Comparison of ENCODE assay signal across 18 cellular contexts in the genomic region with DNA sequence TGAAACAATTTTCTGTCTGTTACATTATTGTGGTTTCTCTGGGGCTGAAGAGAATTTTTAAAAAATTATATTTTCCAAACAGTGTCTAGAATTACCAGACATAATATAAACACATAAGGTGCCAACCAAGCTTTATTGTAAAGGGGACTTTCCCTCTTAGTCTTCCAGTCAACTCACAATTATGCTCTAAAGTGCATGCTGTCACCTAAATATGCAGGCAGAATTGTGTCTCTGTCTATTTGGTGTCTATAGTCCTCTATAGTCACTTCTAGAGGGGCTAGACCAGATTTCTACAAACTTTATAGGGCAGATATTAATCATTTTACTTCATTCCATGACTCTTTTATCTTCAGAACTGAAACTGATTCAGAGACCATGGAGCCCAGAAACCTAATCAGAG. TPM values are rescaled to one million over a fixed set of nuclear protein-coding genes. Genes with fewer than 3 reads are reported as not detected.
A peak's percentile ranks its signal among the peaks of the same experiment; 100 is the strongest.
DNase-seq lines count a peak whose midpoint lies in the region; ATAC-seq and TF ChIP-seq lines count a peak whose summit lies in the region.
"Had no signal": no experiment of that assay in that cellular context is flagged by ENCODE, and none has a peak within 500 bp of the region (broad histone marks: within the 10 kb centered on the region; RNA-seq: fewer than 3 reads in every experiment).

No MANE protein-coding gene starts in this region.

- no peak overlapping the region for H3K27ac ChIP-seq in colonic mucosa

- H3K4me3 Mint-ChIP-seq in activated CD4-positive, alpha-beta T cell treated with anti-CD3 and anti-CD28 coated beads for 36 hours = no peak overlapping the region
- no peak overlapping the region for H3K4me3 Mint-ChIP-seq in T-helper 17 cell
- no peak overlapping the region for H3K4me3 Mint-ChIP-seq in stimulated activated effector memory CD8-positive, alpha-beta T cell treated with anti-CD3 and anti-CD28 coated beads, Interleukin-12 subunit alpha, Interleukin-12 subunit beta, amount 100 ng/mL, for 72 hours
- H3K4me3 Mint-ChIP-seq: CD4-positive, alpha-beta T cell; HFFc6 had no signal

- intact Hi-C loops in activated CD4-positive, alpha-beta T cell treated with anti-CD3 and anti-CD28 coated beads for 36 hours (cut with DNase I, micrococcal nuclease) = no loop called here
- intact Hi-C loops in colonic mucosa (cut with DNase I) = no loop called here

- no peak for DNase-seq in activated CD4-positive, alpha-beta T cell treated with anti-CD3 and anti-CD28 coated beads for 36 hours
- no peak for DNase-seq in activated CD4-positive, alpha-beta T cell treated with anti-CD3 and anti-CD28 coated beads for 48 hours
- DNase-seq in T-helper 17 cell = no peak
- peak; percentile 14 for DNase-seq in fibroblast of gingiva (ENCODE audit: low read depth)
- no peak for DNase-seq in stimulated activated effector memory CD8-positive, alpha-beta T cell treated with anti-CD3 and anti-CD28 coated beads, Interleukin-12 subunit alpha, Interleukin-12 subunit beta, amount 100 ng/mL, for 72 hours (ENCODE audit: low spot score in 2 of 2)
- DNase-seq in activated T-cell treated with anti-CD3 and anti-CD28 coated beads, Interleukin-2, amount 50 U/mL, for 1 hour = no peak
- DNase-seq in KG1 (lab: John Stamatoyannopoulos, UW) = no peak
- DNase-seq in colonic mucosa = no peak
- DNase-seq: Caco-2; CD4-positive, alpha-beta T cell; H7; HFFc6; NCI-H1105 treated with DMSO at 0.1 percent for 48 hours; NCI-H1694; NCI-H2081 treated with DMSO at 0.1 percent for 48 hours; NCI-H446 treated with DMSO at 0.1 percent for 48 hours had no signal

- no peak for TF ChIP-seq CTCF in colonic mucosa (IDR thresholded peaks at IDR 0.05)

- no peaks in the 10 kb centered on the region for H3K4me1 ChIP-seq in colonic mucosa
- H3K4me1 ChIP-seq: Caco-2 had no signal

- H3K9ac ChIP-seq in colonic mucosa (ENCODE audit: low read depth in 2 of 2, low read length in 2 of 2) = no peak overlapping the region

- peaks cover 17% of the 10 kb centered on the region for H3K9me3 Mint-ChIP-seq in activated CD4-positive, alpha-beta T cell treated with anti-CD3 and anti-CD28 coated beads for 36 hours (ENCODE audit: low read depth)
- H3K9me3 Mint-ChIP-seq in stimulated activated effector memory CD8-positive, alpha-beta T cell treated with anti-CD3 and anti-CD28 coated beads, Interleukin-12 subunit alpha, Interleukin-12 subunit beta, amount 100 ng/mL, for 72 hours = no peaks in the 10 kb centered on the region

- H3K27ac Mint-ChIP-seq in activated CD4-positive, alpha-beta T cell treated with anti-CD3 and anti-CD28 coated beads for 36 hours = no peak overlapping the region
- peak overlapping the region; percentile 6 for H3K27ac Mint-ChIP-seq in T-helper 17 cell
- H3K27ac Mint-ChIP-seq in stimulated activated effector memory CD8-positive, alpha-beta T cell treated with anti-CD3 and anti-CD28 coated beads, Interleukin-12 subunit alpha, Interleukin-12 subunit beta, amount 100 ng/mL, for 72 hours = no peak overlapping the region
- H3K27ac Mint-ChIP-seq: CD4-positive, alpha-beta T cell; HFFc6 had no signal

- ATAC-seq in activated CD4-positive, alpha-beta T cell treated with anti-CD3 and anti-CD28 coated beads for 36 hours = peak; percentile 47
- ATAC-seq in T-helper 17 cell = no peak
- ATAC-seq in stimulated activated effector memory CD8-positive, alpha-beta T cell treated with anti-CD3 and anti-CD28 coated beads, Interleukin-12 subunit alpha, Interleukin-12 subunit beta, amount 100 ng/mL, for 72 hours = peak; percentile 64
- ATAC-seq: K562, Panc1 had no signal

- no peaks in the 10 kb centered on the region for H3K36me3 ChIP-seq in colonic mucosa

- POLR2A ChIA-PET in activated CD4-positive, alpha-beta T cell treated with anti-CD3 and anti-CD28 coated beads for 36 hours (lab: Charles Lee) = no interaction called here

- no peaks in the 10 kb centered on the region for H3K27me3 Mint-ChIP-seq in activated CD4-positive, alpha-beta T cell treated with anti-CD3 and anti-CD28 coated beads for 36 hours
- H3K27me3 Mint-ChIP-seq in T-helper 17 cell = no peaks in the 10 kb centered on the region
- H3K27me3 Mint-ChIP-seq: CD4-positive, alpha-beta T cell had no signal

- CTCF ChIA-PET in activated CD4-positive, alpha-beta T cell treated with anti-CD3 and anti-CD28 coated beads for 36 hours (lab: Charles Lee) = no interaction called here

- peaks cover 71% of the 10 kb centered on the region for H3K36me3 Mint-ChIP-seq in activated CD4-positive, alpha-beta T cell treated with anti-CD3 and anti-CD28 coated beads for 36 hours (ENCODE audit: low read depth)
- H3K36me3 Mint-ChIP-seq in T-helper 17 cell (ENCODE audit: low read depth) = peaks cover 9% of the 10 kb centered on the region
- peaks cover 36% of the 10 kb centered on the region for H3K36me3 Mint-ChIP-seq in stimulated activated effector memory CD8-positive, alpha-beta T cell treated with anti-CD3 and anti-CD28 coated beads, Interleukin-12 subunit alpha, Interleukin-12 subunit beta, amount 100 ng/mL, for 72 hours

- no peak overlapping the region for H3K4me3 ChIP-seq in colonic mucosa
- H3K4me3 ChIP-seq: K562 had no signal

- H3K27me3 ChIP-seq in colonic mucosa = no peaks in the 10 kb centered on the region

- H3K4me1 Mint-ChIP-seq in activated CD4-positive, alpha-beta T cell treated with anti-CD3 and anti-CD28 coated beads for 36 hours = peaks cover 23% of the 10 kb centered on the region
- peaks cover 2% of the 10 kb centered on the region for H3K4me1 Mint-ChIP-seq in T-helper 17 cell
- H3K4me1 Mint-ChIP-seq in stimulated activated effector memory CD8-positive, alpha-beta T cell treated with anti-CD3 and anti-CD28 coated beads, Interleukin-12 subunit alpha, Interleukin-12 subunit beta, amount 100 ng/mL, for 72 hours = peaks cover 14% of the 10 kb centered on the region

- H3K9me3 ChIP-seq in T-helper 17 cell (ENCODE audit: control insufficient read depth, low read length, poor library complexity, severe bottlenecking) (peaks cover 4% of the 10 kb centered on the region), colonic mucosa (no peaks in the 10 kb centered on the region)
- H3K9me3 ChIP-seq: Caco-2 had no signal

RNA-seq across cellular contexts. Expression of a gene that starts 12.8 kb away (rescaled TPM):
- total RNA-seq in activated CD4-positive, alpha-beta T cell treated with anti-CD3 and anti-CD28 coated beads for 36 hours = 1 to 10 TPM; 8.8 to 9.6 TPM
- total RNA-seq in T-helper 17 cell (10 to 100 TPM in 1 of 2 donors, 1 to 10 TPM in 1; 8.4 to 12.0 TPM), colonic mucosa (10 to 100 TPM; 11.2 to 14.1 TPM)
